ENCODE assay signal across 1 cellular context in the genomic region with DNA sequence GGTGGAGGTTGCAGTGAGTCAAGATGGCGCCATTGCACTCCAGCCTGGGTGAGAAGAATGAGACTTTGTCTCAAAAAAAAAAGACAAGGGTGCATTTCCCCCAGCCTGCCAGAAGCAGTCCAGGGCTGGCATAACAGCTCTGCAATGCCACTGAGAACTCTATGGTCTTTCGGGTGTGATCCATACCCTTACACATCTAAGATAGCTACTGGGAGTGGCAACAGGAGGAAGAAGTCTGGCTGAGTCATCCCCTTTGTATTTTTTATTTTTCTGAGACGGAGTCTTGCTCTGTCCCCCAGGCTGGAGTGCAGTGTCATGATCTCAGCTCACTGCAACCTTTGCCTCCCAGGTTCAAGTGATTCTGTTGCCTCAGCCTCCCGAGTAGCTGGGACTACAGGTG.
A peak's percentile ranks its signal among the peaks of the same experiment; 100 is the strongest.
TF ChIP-seq lines count a peak whose summit lies in the region.

No MANE protein-coding gene starts in this region.

TF ChIP-seq in K562, 482 proteins besides CTCF, POLR2A, EP300 and RAD21:
- TF ChIP-seq MAFG (tag; conservative IDR thresholded peaks at IDR 0.05) = peak; percentile 30; the same call in 1 of the 2 replicates
